ENCODE assay signal across 14 cellular contexts in the genomic region with DNA sequence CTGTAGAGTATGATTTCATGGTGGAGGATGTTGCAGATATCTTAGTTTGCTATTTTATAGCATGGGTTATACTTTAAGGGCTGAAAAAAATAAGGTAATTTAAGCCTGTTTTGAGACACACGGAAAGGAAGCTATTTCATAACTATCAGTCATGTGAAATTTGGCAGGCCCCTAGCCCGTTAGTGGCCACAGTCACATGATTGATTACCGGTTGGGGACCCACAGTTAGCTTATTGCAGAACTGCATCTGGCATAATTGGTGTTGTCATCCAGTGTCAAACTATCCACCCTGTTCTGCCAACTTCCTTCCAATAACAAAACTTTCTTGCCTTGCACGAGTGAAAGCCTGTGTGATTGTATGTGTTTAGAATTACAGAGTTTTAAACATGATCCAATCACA. TPM values are rescaled to one million over a fixed set of nuclear protein-coding genes. Genes with fewer than 3 reads are reported as not detected.
DNase-seq lines count a peak whose midpoint lies in the region; ATAC-seq and TF ChIP-seq lines count a peak whose summit lies in the region.
"Had no signal": no experiment of that assay in that cellular context is flagged by ENCODE, and none has a peak within 500 bp of the region (broad histone marks: within the 10 kb centered on the region; RNA-seq: fewer than 3 reads in every experiment).

No MANE protein-coding gene starts in this region.

- ATAC-seq in lower lobe of right lung (peak; percentile 62 to 66), GM18909 (IDR thresholded peaks at IDR 0.05; ENCODE audit: poor library complexity, unreplicated experiment) (no peak)
- ATAC-seq: activated CD4-positive, CD25-positive, alpha-beta regulatory T cell treated with anti-CD3 and anti-CD28 coated beads, Interleukin-2, amount 50 U/mL, for 24 hours; activated T-helper 17 cell treated with anti-CD3 and anti-CD28 coated beads, Interleukin-2, amount 50 U/mL, for 72 hours; stimulated activated memory B cell treated with anti-CD40 and anti-IgM and Interleukin-4, amounts not matched to agents 10 μg/mL and 1 μg/mL and 100 μg/mL, for 72 hours had no signal

- in situ Hi-C loops in transverse colon (cut with MboI; ENCODE audit: low pct_ligation_motif_present in 1 of 4, low pct_unique_long_range_greater_than_20kb in 1 of 4, low sequenced_read_pairs in 3 of 4): no loop called here

- no peaks in the 10 kb centered on the region for H3K9me3 ChIP-seq in lower lobe of right lung
- no peaks in the 10 kb centered on the region for H3K9me3 ChIP-seq in transverse colon

- H3K27me3 ChIP-seq in lower lobe of right lung (ENCODE audit: low read depth) (no peaks in the 10 kb centered on the region), transverse colon (no peaks in the 10 kb centered on the region)

- WGBS in transverse colon (ENCODE audit: low coverage in 1 of 2), 2 donors: 31 to 41% methylated on average over 2 to 4 of the region's 4 CpGs

- H3K36me3 ChIP-seq in lower lobe of right lung (no peaks in the 10 kb centered on the region), transverse colon (no peaks in the 10 kb centered on the region)

- H3K4me1 ChIP-seq in lower lobe of right lung: peaks cover 41% of the 10 kb centered on the region
- peaks cover 16 to 85% (median 35%) of the 10 kb centered on the region in 4 donors for H3K4me1 ChIP-seq in transverse colon

- H3K27ac ChIP-seq in coronary artery: peak overlapping the region; percentile 12 to 14
- no peak overlapping the region for H3K27ac ChIP-seq in lower lobe of right lung
- peak overlapping the region; percentile 45 to 68 (median 60) for H3K27ac ChIP-seq in transverse colon

- intact Hi-C loops in lower lobe of right lung (cut with DNase I): no loop called here
- intact Hi-C loops in transverse colon (cut with DNase I; ENCODE audit: low total_unique reads): no loop called here

- TF ChIP-seq EP300 in transverse colon (IDR thresholded peaks at IDR 0.05; ENCODE audit: low read depth): no peak

- TF ChIP-seq POLR2A in transverse colon (IDR thresholded peaks at IDR 0.05): no peak

- TF ChIP-seq CTCF in coronary artery (IDR thresholded peaks at IDR 0.05): no peak
- no peak for TF ChIP-seq CTCF in lower lobe of right lung (IDR thresholded peaks at IDR 0.05)
- TF ChIP-seq CTCF in transverse colon (IDR thresholded peaks at IDR 0.05): no peak

- peak; percentile 29 for DNase-seq in NCI-H69 (lab: John Stamatoyannopoulos, UW)
- no peak for DNase-seq in coronary artery (ENCODE audit: low spot score)
- no peak for DNase-seq in lower lobe of right lung
- DNase-seq in transverse colon: no peak
- DNase-seq in D341Med (ENCODE audit: low spot score): no peak
- DNase-seq in DMS 273 treated with DMSO at 0.1 percent for 48 hours (lab: John Stamatoyannopoulos, UW): no peak
- DNase-seq: HFFc6; NCI-H345; SHP77; stimulated activated CD4-positive, alpha-beta T cell treated with anti-CD3 and anti-CD28 coated beads, Interleukin-2, amount 100 ng/mL, for 24 hours had no signal

- H3K4me3 ChIP-seq in coronary artery (no peak overlapping the region), lower lobe of right lung (no peak overlapping the region), transverse colon (no peak overlapping the region)

RNA-seq across cellular contexts. Expression of gene FNDC3B, which starts 35.2 kb away (rescaled TPM):
- 153 TPM for total RNA-seq in lower lobe of right lung
- total RNA-seq in transverse colon: 10 to 100 TPM; 28.5 to 85.7 (median 44.5) TPM
